ENCODE assay signal across 19 cellular contexts in genomic region chr10:25797888-25798429, GRCh38.
DNase-seq lines count a peak whose midpoint lies in the region; ATAC-seq, FAIRE-seq and TF ChIP-seq lines count a peak whose summit lies in the region.
"Had no signal": no experiment of that assay in that cellular context is flagged by ENCODE, and none has a peak within 500 bp of the region (broad histone marks: within the 10 kb centered on the region; RNA-seq: fewer than 3 reads in every experiment).

No MANE protein-coding gene starts in this region.

- H3K14ac ChIP-seq in trophoblast cell (ENCODE audit: low read length) = no peak overlapping the region

- H3K4me3 ChIP-seq in astrocyte (ENCODE audit: insufficient read depth, low read depth, low read length) (no peak overlapping the region), trophoblast cell (ENCODE audit: low read depth, low read length) (no peak overlapping the region)
- H3K4me3 ChIP-seq: BLaER1 treated with 17β-estradiol and CSF1 and Interleukin-3, amounts not matched to agents 10 nM and 100 nM; GM23338 had no signal

- H3K27me3 ChIP-seq in astrocyte (ENCODE audit: insufficient read depth, low read length) = no peaks in the 10 kb centered on the region
- no peaks in the 10 kb centered on the region for H3K27me3 ChIP-seq in trophoblast cell (ENCODE audit: insufficient read depth, low read length)
- H3K27me3 ChIP-seq: BLaER1 treated with 17β-estradiol and CSF1 and Interleukin-3, amounts not matched to agents 10 nM and 100 nM had no signal

- no peak overlapping the region for H3K27ac Mint-ChIP-seq in astrocyte (ENCODE audit: unreplicated experiment)
- H3K27ac Mint-ChIP-seq: B cell; CD8-positive, alpha-beta T cell; GM23338; HFFc6 had no signal

- no peak overlapping the region for H3K4ac ChIP-seq in trophoblast cell (ENCODE audit: low read depth, low read length)

- H4K91ac ChIP-seq in trophoblast cell (ENCODE audit: low read depth, low read length) = no peak overlapping the region

- H2AK5ac ChIP-seq in trophoblast cell (ENCODE audit: low read length) = no peak overlapping the region

- H3K79me2 ChIP-seq in astrocyte (ENCODE audit: insufficient read depth, low read length) = no peaks in the 10 kb centered on the region
- H3K79me2 ChIP-seq in trophoblast cell (ENCODE audit: control insufficient read depth, insufficient read depth, low read length, poor library complexity) = no peaks in the 10 kb centered on the region

- no peak overlapping the region for H4K8ac ChIP-seq in trophoblast cell (ENCODE audit: low read depth, low read length)

- no peak overlapping the region for H4K12ac ChIP-seq in trophoblast cell (ENCODE audit: low read depth, low read length)

- TF ChIP-seq CTCF in astrocyte (IDR thresholded peaks at IDR 0.05; ENCODE audit: insufficient read depth, low read depth, low read length) = no peak

- no peak overlapping the region for H3K4me2 ChIP-seq in astrocyte (ENCODE audit: low read length)
- no peak overlapping the region for H3K4me2 ChIP-seq in trophoblast cell (ENCODE audit: low read length)
- H3K4me2 ChIP-seq: BLaER1 treated with 17β-estradiol and CSF1 and Interleukin-3, amounts not matched to agents 10 nM and 100 nM; GM23338 had no signal

- no peak overlapping the region for H3K23ac ChIP-seq in trophoblast cell (ENCODE audit: low read length)

- H3K9ac ChIP-seq in astrocyte (ENCODE audit: low read length) (no peak overlapping the region), trophoblast cell (ENCODE audit: low read length) (no peak overlapping the region)
- H3K9ac ChIP-seq: BLaER1 treated with 17β-estradiol and CSF1 and Interleukin-3, amounts not matched to agents 10 nM and 100 nM had no signal

- WGBS in trophoblast cell (ENCODE audit: extremely low coverage, insufficient coverage, insufficient read length) = no CpG with 5 or more reads among the region's 3 CpGs

- H3K9me3 ChIP-seq in astrocyte (ENCODE audit: insufficient read depth, low read depth, low read length) = no peaks in the 10 kb centered on the region
- H3K9me3 ChIP-seq in trophoblast cell (ENCODE audit: insufficient read depth, low read depth, low read length) = no peaks in the 10 kb centered on the region

- H2AFZ ChIP-seq in astrocyte (ENCODE audit: low read depth, low read length) = no peak overlapping the region
- H2AFZ ChIP-seq in trophoblast cell (ENCODE audit: insufficient read depth, low read length, poor library complexity) = no peak overlapping the region
- H2AFZ ChIP-seq: GM23338 had no signal

- H3K18ac ChIP-seq in trophoblast cell (ENCODE audit: low read length) = no peak overlapping the region

- H2BK120ac ChIP-seq in trophoblast cell (ENCODE audit: insufficient read depth, low read length, poor library complexity) = no peak overlapping the region

- no peak overlapping the region for H2BK12ac ChIP-seq in trophoblast cell (ENCODE audit: low read length)

- H3K79me1 ChIP-seq in trophoblast cell (ENCODE audit: low read length) = no peaks in the 10 kb centered on the region

- no peaks in the 10 kb centered on the region for H3K27me3 Mint-ChIP-seq in astrocyte (ENCODE audit: low read depth, unreplicated experiment)

- no peak overlapping the region for H3K4me3 Mint-ChIP-seq in astrocyte (ENCODE audit: unreplicated experiment)
- H3K4me3 Mint-ChIP-seq: B cell; CD8-positive, alpha-beta T cell; GM23338; HFFc6 had no signal

- no peaks in the 10 kb centered on the region for H4K20me1 ChIP-seq in astrocyte (ENCODE audit: insufficient read depth, low read length)
- H4K20me1 ChIP-seq: BLaER1 treated with 17β-estradiol and CSF1 and Interleukin-3, amounts not matched to agents 10 nM and 100 nM had no signal

- H3K36me3 Mint-ChIP-seq in astrocyte (ENCODE audit: low read depth, unreplicated experiment) = no peaks in the 10 kb centered on the region
- H3K36me3 Mint-ChIP-seq: CD8-positive, alpha-beta T cell had no signal

- no peak for ATAC-seq in HG03025 (IDR thresholded peaks at IDR 0.05; ENCODE audit: low FRiP score, unreplicated experiment)
- ATAC-seq: CD8-positive, alpha-beta T cell; GM23338; HCT116 had no signal

- H3K4me1 Mint-ChIP-seq in astrocyte (ENCODE audit: low read depth, unreplicated experiment) = peaks cover 12% of the 10 kb centered on the region
- H3K4me1 Mint-ChIP-seq: B cell, GM23338 had no signal

- FAIRE-seq in astrocyte (lab: Jason Lieb, UNC) = no peak
- FAIRE-seq: G401.6, GM12891, H54, HTR-8/SVneo had no signal

- no peak overlapping the region for H2BK5ac ChIP-seq in trophoblast cell (ENCODE audit: low read depth, low read length, poor library complexity)

- H3K27ac ChIP-seq in astrocyte (ENCODE audit: low read depth, low read length) (no peak overlapping the region), trophoblast cell (ENCODE audit: low read depth, low read length) (no peak overlapping the region)
- H3K27ac ChIP-seq: BLaER1 treated with 17β-estradiol and CSF1 and Interleukin-3, amounts not matched to agents 10 nM and 100 nM had no signal

- no peaks in the 10 kb centered on the region for H3K4me1 ChIP-seq in astrocyte (ENCODE audit: insufficient read depth, low read length)
- peaks cover 0 to 4% of the 10 kb centered on the region in 2 experiments for H3K4me1 ChIP-seq in trophoblast cell (ENCODE audit: control insufficient read depth in 1 of 2, insufficient read depth in 2 of 2, low read length in 2 of 2)
- H3K4me1 ChIP-seq: BLaER1 treated with 17β-estradiol and CSF1 and Interleukin-3, amounts not matched to agents 10 nM and 100 nM had no signal

- H3K9me3 Mint-ChIP-seq in astrocyte (ENCODE audit: unreplicated experiment) = peaks cover 2% of the 10 kb centered on the region
- H3K9me3 Mint-ChIP-seq: CD8-positive, alpha-beta T cell had no signal

- peak; percentile 82 for DNase-seq in astrocyte (ENCODE audit: low read depth)
- peak; percentile 3 for DNase-seq in fibroblast of gingiva (ENCODE audit: low read depth)
- DNase-seq in trophoblast cell = peak; percentile 56 to 74
- DNase-seq in activated naive CD4-positive, alpha-beta T cell (lab: John Stamatoyannopoulos, UW) = no peak
- no peak for DNase-seq in NCI-H345 treated with DMSO at 0.1 percent for 48 hours (lab: John Stamatoyannopoulos, UW; ENCODE audit: unreplicated experiment)
- DNase-seq: CD8-positive, alpha-beta T cell; DMS 273 treated with DMSO at 0.1 percent for 48 hours; DMS53; HFFc6; IMR-90 had no signal

- H3K36me3 ChIP-seq in astrocyte (ENCODE audit: insufficient read depth, low read length) (no peaks in the 10 kb centered on the region), trophoblast cell (ENCODE audit: control insufficient read depth in 1 of 2, insufficient read depth in 2 of 2, low read length in 2 of 2) (no peaks in the 10 kb centered on the region)
- H3K36me3 ChIP-seq: BLaER1 treated with 17β-estradiol and CSF1 and Interleukin-3, amounts not matched to agents 10 nM and 100 nM had no signal

Comparison
In these comparisons a context has a peak if more than half of its experiments do, and no peak if none do; other contexts are left out.
1. DNase-seq: peak in astrocyte (single experiment), fibroblast of gingiva (single experiment) and trophoblast cell (2 of 2); none in activated naive CD4-positive, alpha-beta T cell (0 of 4) and NCI-H345 treated with DMSO at 0.1 percent for 48 hours (single experiment).